Comparison of ENCODE assay signal across 2 cellular contexts in the genomic region with DNA sequence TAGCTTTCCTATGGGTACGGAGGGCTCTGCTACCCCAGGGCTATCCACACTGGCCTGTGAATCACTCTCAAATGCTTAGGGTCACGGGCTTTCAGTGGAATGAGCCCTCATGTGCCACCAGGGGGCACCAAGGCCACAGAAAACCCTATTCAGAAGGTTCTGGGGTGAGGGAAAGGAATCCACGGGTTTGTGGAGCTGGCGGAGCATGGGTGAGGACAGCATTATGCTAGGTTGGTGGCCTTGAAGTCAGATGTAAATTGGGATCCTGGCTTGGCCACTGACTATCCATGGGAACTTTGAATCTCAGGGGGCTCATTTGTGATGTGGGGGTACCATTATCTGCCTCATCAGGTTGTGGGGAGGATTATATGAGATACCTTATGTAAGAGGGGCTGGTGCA.
TF ChIP-seq lines count a peak whose summit lies in the region.

No MANE protein-coding gene starts in this region.

TF ChIP-seq in GM12891, 5 proteins besides CTCF, POLR2A, EP300 and RAD21 (continued from another document):
- TF ChIP-seq TAF1 (IDR thresholded peaks at IDR 0.05; ENCODE audit: low read depth, low read length) = no peak

TF ChIP-seq in GM12878, 131 proteins besides CTCF, POLR2A, EP300 and RAD21 (continued from another document and continues in another):
- TF ChIP-seq, protein P1, sequence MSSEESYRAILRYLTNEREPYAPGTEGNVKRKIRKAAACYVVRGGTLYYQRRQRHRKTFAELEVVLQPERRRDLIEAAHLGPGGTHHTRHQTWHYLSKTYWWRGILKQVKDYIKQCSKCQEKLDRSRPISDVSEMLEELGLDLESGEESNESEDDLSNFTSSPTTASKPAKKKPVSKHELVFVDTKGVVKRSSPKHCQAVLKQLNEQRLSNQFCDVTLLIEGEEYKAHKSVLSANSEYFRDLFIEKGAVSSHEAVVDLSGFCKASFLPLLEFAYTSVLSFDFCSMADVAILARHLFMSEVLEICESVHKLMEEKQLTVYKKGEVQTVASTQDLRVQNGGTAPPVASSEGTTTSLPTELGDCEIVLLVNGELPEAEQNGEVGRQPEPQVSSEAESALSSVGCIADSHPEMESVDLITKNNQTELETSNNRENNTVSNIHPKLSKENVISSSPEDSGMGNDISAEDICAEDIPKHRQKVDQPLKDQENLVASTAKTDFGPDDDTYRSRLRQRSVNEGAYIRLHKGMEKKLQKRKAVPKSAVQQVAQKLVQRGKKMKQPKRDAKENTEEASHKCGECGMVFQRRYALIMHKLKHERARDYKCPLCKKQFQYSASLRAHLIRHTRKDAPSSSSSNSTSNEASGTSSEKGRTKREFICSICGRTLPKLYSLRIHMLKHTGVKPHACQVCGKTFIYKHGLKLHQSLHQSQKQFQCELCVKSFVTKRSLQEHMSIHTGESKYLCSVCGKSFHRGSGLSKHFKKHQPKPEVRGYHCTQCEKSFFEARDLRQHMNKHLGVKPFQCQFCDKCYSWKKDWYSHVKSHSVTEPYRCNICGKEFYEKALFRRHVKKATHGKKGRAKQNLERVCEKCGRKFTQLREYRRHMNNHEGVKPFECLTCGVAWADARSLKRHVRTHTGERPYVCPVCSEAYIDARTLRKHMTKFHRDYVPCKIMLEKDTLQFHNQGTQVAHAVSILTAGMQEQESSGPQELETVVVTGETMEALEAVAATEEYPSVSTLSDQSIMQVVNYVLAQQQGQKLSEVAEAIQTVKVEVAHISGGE (CRISPR knock-in tag; IDR thresholded peaks at IDR 0.05) = no peak
- TF ChIP-seq, protein P2, sequence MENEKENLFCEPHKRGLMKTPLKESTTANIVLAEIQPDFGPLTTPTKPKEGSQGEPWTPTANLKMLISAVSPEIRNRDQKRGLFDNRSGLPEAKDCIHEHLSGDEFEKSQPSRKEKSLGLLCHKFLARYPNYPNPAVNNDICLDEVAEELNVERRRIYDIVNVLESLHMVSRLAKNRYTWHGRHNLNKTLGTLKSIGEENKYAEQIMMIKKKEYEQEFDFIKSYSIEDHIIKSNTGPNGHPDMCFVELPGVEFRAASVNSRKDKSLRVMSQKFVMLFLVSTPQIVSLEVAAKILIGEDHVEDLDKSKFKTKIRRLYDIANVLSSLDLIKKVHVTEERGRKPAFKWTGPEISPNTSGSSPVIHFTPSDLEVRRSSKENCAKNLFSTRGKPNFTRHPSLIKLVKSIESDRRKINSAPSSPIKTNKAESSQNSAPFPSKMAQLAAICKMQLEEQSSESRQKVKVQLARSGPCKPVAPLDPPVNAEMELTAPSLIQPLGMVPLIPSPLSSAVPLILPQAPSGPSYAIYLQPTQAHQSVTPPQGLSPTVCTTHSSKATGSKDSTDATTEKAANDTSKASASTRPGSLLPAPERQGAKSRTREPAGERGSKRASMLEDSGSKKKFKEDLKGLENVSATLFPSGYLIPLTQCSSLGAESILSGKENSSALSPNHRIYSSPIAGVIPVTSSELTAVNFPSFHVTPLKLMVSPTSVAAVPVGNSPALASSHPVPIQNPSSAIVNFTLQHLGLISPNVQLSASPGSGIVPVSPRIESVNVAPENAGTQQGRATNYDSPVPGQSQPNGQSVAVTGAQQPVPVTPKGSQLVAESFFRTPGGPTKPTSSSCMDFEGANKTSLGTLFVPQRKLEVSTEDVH (IDR thresholded peaks at IDR 0.05; ENCODE audit: low read depth, partially characterized antibody) = no peak
- TF ChIP-seq YY1 (IDR thresholded peaks at IDR 0.05; ENCODE audit: low read depth, low read length) (peak; percentile 49; the same call in 1 of the 2 replicates), BHLHE40 (IDR thresholded peaks at IDR 0.05; ENCODE audit: borderline replicate concordance in 1 of 2, low read depth in 2 of 2, low read length in 1 of 2) (peak in 1 of 2 experiments; percentile 48; a peak in 1 of 4 replicates), TBL1XR1 (IDR thresholded peaks at IDR 0.05; ENCODE audit: low read depth, low read length) (no peak), LARP7 (IDR thresholded peaks at IDR 0.05) (no peak), MTA2 (IDR thresholded peaks at IDR 0.05; ENCODE audit: low read depth) (no peak), MYC (IDR thresholded peaks at IDR 0.05; ENCODE audit: insufficient read depth, insufficient read length, insufficient replicate concordance, low read length, severe bottlenecking) (no peak), PML (IDR thresholded peaks at IDR 0.05; ENCODE audit: low read length) (no peak), PAX5 (IDR thresholded peaks at IDR 0.05; ENCODE audit: borderline replicate concordance, low read depth, low read length) (no peak), SMARCA5 (IDR thresholded peaks at IDR 0.05) (peak; percentile 56; the same call in 1 of the 2 replicates), RUNX3 (IDR thresholded peaks at IDR 0.05; ENCODE audit: low read length) (peak; percentile 27; the same call in 1 of the 2 replicates), RB1 (IDR thresholded peaks at IDR 0.05; ENCODE audit: borderline replicate concordance) (peak; percentile 29; the same call in 1 of the 2 replicates)
- TF ChIP-seq, protein P3, sequence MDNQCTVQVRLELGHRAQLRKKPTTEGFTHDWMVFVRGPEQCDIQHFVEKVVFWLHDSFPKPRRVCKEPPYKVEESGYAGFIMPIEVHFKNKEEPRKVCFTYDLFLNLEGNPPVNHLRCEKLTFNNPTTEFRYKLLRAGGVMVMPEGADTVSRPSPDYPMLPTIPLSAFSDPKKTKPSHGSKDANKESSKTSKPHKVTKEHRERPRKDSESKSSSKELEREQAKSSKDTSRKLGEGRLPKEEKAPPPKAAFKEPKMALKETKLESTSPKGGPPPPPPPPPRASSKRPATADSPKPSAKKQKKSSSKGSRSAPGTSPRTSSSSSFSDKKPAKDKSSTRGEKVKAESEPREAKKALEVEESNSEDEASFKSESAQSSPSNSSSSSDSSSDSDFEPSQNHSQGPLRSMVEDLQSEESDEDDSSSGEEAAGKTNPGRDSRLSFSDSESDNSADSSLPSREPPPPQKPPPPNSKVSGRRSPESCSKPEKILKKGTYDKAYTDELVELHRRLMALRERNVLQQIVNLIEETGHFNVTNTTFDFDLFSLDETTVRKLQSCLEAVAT (IDR thresholded peaks at IDR 0.05) = no peak
- TF ChIP-seq, protein P4, sequence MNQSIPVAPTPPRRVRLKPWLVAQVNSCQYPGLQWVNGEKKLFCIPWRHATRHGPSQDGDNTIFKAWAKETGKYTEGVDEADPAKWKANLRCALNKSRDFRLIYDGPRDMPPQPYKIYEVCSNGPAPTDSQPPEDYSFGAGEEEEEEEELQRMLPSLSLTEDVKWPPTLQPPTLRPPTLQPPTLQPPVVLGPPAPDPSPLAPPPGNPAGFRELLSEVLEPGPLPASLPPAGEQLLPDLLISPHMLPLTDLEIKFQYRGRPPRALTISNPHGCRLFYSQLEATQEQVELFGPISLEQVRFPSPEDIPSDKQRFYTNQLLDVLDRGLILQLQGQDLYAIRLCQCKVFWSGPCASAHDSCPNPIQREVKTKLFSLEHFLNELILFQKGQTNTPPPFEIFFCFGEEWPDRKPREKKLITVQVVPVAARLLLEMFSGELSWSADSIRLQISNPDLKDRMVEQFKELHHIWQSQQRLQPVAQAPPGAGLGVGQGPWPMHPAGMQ (IDR thresholded peaks at IDR 0.05; ENCODE audit: borderline replicate concordance) = no peak
- TF ChIP-seq, protein P5, sequence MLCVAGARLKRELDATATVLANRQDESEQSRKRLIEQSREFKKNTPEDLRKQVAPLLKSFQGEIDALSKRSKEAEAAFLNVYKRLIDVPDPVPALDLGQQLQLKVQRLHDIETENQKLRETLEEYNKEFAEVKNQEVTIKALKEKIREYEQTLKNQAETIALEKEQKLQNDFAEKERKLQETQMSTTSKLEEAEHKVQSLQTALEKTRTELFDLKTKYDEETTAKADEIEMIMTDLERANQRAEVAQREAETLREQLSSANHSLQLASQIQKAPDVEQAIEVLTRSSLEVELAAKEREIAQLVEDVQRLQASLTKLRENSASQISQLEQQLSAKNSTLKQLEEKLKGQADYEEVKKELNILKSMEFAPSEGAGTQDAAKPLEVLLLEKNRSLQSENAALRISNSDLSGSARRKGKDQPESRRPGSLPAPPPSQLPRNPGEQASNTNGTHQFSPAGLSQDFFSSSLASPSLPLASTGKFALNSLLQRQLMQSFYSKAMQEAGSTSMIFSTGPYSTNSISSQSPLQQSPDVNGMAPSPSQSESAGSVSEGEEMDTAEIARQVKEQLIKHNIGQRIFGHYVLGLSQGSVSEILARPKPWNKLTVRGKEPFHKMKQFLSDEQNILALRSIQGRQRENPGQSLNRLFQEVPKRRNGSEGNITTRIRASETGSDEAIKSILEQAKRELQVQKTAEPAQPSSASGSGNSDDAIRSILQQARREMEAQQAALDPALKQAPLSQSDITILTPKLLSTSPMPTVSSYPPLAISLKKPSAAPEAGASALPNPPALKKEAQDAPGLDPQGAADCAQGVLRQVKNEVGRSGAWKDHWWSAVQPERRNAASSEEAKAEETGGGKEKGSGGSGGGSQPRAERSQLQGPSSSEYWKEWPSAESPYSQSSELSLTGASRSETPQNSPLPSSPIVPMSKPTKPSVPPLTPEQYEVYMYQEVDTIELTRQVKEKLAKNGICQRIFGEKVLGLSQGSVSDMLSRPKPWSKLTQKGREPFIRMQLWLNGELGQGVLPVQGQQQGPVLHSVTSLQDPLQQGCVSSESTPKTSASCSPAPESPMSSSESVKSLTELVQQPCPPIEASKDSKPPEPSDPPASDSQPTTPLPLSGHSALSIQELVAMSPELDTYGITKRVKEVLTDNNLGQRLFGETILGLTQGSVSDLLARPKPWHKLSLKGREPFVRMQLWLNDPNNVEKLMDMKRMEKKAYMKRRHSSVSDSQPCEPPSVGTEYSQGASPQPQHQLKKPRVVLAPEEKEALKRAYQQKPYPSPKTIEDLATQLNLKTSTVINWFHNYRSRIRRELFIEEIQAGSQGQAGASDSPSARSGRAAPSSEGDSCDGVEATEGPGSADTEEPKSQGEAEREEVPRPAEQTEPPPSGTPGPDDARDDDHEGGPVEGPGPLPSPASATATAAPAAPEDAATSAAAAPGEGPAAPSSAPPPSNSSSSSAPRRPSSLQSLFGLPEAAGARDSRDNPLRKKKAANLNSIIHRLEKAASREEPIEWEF (IDR thresholded peaks at IDR 0.05; ENCODE audit: insufficient replicate concordance, low read depth, low read length) = no peak
- TF ChIP-seq, protein P6, sequence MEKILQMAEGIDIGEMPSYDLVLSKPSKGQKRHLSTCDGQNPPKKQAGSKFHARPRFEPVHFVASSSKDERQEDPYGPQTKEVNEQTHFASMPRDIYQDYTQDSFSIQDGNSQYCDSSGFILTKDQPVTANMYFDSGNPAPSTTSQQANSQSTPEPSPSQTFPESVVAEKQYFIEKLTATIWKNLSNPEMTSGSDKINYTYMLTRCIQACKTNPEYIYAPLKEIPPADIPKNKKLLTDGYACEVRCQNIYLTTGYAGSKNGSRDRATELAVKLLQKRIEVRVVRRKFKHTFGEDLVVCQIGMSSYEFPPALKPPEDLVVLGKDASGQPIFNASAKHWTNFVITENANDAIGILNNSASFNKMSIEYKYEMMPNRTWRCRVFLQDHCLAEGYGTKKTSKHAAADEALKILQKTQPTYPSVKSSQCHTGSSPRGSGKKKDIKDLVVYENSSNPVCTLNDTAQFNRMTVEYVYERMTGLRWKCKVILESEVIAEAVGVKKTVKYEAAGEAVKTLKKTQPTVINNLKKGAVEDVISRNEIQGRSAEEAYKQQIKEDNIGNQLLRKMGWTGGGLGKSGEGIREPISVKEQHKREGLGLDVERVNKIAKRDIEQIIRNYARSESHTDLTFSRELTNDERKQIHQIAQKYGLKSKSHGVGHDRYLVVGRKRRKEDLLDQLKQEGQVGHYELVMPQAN (conservative IDR thresholded peaks at IDR 0.05) = no peak
- TF ChIP-seq, protein P7, sequence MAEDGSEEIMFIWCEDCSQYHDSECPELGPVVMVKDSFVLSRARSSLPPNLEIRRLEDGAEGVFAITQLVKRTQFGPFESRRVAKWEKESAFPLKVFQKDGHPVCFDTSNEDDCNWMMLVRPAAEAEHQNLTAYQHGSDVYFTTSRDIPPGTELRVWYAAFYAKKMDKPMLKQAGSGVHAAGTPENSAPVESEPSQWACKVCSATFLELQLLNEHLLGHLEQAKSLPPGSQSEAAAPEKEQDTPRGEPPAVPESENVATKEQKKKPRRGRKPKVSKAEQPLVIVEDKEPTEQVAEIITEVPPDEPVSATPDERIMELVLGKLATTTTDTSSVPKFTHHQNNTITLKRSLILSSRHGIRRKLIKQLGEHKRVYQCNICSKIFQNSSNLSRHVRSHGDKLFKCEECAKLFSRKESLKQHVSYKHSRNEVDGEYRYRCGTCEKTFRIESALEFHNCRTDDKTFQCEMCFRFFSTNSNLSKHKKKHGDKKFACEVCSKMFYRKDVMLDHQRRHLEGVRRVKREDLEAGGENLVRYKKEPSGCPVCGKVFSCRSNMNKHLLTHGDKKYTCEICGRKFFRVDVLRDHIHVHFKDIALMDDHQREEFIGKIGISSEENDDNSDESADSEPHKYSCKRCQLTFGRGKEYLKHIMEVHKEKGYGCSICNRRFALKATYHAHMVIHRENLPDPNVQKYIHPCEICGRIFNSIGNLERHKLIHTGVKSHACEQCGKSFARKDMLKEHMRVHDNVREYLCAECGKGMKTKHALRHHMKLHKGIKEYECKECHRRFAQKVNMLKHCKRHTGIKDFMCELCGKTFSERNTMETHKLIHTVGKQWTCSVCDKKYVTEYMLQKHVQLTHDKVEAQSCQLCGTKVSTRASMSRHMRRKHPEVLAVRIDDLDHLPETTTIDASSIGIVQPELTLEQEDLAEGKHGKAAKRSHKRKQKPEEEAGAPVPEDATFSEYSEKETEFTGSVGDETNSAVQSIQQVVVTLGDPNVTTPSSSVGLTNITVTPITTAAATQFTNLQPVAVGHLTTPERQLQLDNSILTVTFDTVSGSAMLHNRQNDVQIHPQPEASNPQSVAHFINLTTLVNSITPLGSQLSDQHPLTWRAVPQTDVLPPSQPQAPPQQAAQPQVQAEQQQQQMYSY (CRISPR knock-in tag; IDR thresholded peaks at IDR 0.05) = no peak
- TF ChIP-seq, protein P8, sequence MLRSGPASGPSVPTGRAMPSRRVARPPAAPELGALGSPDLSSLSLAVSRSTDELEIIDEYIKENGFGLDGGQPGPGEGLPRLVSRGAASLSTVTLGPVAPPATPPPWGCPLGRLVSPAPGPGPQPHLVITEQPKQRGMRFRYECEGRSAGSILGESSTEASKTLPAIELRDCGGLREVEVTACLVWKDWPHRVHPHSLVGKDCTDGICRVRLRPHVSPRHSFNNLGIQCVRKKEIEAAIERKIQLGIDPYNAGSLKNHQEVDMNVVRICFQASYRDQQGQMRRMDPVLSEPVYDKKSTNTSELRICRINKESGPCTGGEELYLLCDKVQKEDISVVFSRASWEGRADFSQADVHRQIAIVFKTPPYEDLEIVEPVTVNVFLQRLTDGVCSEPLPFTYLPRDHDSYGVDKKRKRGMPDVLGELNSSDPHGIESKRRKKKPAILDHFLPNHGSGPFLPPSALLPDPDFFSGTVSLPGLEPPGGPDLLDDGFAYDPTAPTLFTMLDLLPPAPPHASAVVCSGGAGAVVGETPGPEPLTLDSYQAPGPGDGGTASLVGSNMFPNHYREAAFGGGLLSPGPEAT (IDR thresholded peaks at IDR 0.05; ENCODE audit: low read depth) = no peak
- TF ChIP-seq, protein P9, sequence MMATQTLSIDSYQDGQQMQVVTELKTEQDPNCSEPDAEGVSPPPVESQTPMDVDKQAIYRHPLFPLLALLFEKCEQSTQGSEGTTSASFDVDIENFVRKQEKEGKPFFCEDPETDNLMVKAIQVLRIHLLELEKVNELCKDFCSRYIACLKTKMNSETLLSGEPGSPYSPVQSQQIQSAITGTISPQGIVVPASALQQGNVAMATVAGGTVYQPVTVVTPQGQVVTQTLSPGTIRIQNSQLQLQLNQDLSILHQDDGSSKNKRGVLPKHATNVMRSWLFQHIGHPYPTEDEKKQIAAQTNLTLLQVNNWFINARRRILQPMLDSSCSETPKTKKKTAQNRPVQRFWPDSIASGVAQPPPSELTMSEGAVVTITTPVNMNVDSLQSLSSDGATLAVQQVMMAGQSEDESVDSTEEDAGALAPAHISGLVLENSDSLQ (IDR thresholded peaks at IDR 0.05) = no peak
